Comparison of ENCODE assay signal across 9 cellular contexts in the genomic region with DNA sequence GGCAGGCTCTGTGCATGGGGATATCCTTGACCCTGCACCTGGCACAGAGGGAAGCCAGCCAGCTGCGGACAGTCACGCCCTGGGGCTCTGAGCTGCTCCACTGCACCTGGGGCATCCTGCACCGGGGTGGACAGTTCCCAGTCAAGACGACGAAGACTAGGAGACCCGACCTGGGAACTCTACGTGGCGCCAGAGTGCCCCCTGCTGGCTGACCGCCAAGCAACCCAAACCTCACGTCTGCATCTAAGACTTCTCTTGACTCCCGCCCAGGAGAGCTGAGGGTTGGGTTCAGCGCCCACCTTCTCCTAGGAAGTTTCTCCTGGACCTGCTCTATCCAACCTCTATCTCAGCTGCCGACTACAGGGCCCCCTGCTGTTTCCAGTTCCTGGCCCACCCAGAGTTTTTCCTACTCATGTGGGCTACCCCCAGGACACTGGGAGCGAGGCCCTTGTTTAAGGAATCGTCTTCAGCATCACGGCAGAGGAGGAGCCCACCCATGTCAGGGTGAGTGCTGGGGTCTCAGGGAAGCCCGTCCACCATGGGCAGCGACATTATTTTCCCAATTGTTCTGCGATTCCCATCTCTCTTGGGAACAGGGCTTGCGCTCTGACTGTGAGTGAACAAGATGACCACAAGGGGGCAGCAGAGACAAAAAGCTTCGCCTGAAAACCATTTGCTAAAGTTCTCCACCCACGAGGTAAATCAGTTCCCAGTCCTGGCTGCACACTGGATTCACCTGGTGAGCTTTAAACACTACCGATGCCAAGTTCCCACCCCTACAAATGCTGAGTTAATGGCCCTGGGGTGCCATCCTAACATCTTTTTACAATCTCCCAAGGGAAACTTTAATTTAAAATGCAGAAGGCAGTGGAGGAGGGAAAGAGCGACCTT. TPM values are rescaled to one million over a fixed set of nuclear protein-coding genes. Genes with fewer than 3 reads are reported as not detected.
A peak's percentile ranks its signal among the peaks of the same experiment; 100 is the strongest.
DNase-seq lines count a peak whose midpoint lies in the region; ATAC-seq, FAIRE-seq and TF ChIP-seq lines count a peak whose summit lies in the region.
"Had no signal": no experiment of that assay in that cellular context is flagged by ENCODE, and none has a peak within 500 bp of the region (broad histone marks: within the 10 kb centered on the region; RNA-seq: fewer than 3 reads in every experiment).

No MANE protein-coding gene starts in this region.

- no peaks in the 10 kb centered on the region for H3K36me3 ChIP-seq in HEK293 (ENCODE audit: control insufficient read depth in 2 of 2, insufficient read depth in 1 of 2, low read length in 2 of 2)

- H3K27ac Mint-ChIP-seq in activated B cell treated with CpG ODN at 0.5 μM for 24 hours, result no peak overlapping the region

- H3K4me1 ChIP-seq in HEK293 (ENCODE audit: control insufficient read depth, insufficient read depth, low read length), result no peaks in the 10 kb centered on the region

- intact Hi-C loops in activated B cell treated with CpG ODN at 0.5 μM for 24 hours (cut with micrococcal nuclease), result loop anchor here (1.0 kb wide), 5 partner anchors 50 to 334 kb away; a partner anchor contains a TSS

- H3K4me1 Mint-ChIP-seq in activated B cell treated with CpG ODN at 0.5 μM for 24 hours, result peaks cover 9% of the 10 kb centered on the region

- DNase-seq in COR-L47 (lab: John Stamatoyannopoulos, UW) (peak; percentile 72), NCI-H2196 (lab: John Stamatoyannopoulos, UW; ENCODE audit: unreplicated experiment) (peak; percentile 51), activated B cell treated with CpG ODN at 0.5 μM for 24 hours (peak; percentile 36), cardiac fibroblast (ENCODE audit: low read depth in 2 of 2) (peak; percentile 75 to 78)
- peak; percentile 20 to 39 for DNase-seq in stimulated activated CD4-positive, alpha-beta T cell treated with anti-CD3 and anti-CD28 coated beads, Interleukin-15, amount 100 ng/mL, for 1 hour (ENCODE audit: low read depth in 1 of 2, low spot score in 1 of 2)

- H3K9me3 ChIP-seq in HEK293 (ENCODE audit: control insufficient read depth, insufficient read depth, low read depth, low read length), result no peaks in the 10 kb centered on the region

- ATAC-seq in activated B cell treated with CpG ODN at 0.5 μM for 24 hours (ENCODE audit: low read depth) (peak; percentile 57), HG03196 (IDR thresholded peaks at IDR 0.05; ENCODE audit: unreplicated experiment) (no peak)

- H3K27ac ChIP-seq in HEK293 (ENCODE audit: extremely low read depth, low read depth, low read length), result no peak overlapping the region

- POLR2A ChIA-PET in HEK293 (lab: Yijun Ruan, JAX) (interaction anchor here (1.1 kb wide), 1 partner anchor 49 kb away, joined by 4 read pairs; a partner anchor contains a TSS), activated B cell treated with CpG ODN at 0.5 μM for 24 hours (lab: Charles Lee) (interaction anchor here (1.7 kb wide), 1 partner anchor 198 kb away, joined by 4 read pairs; no protein-coding TSS in a partner anchor)

- peak; percentile 70 for FAIRE-seq in islet of Langerhans (lab: Jason Lieb, UNC)

- H3K4me3 ChIP-seq in HEK293 (ENCODE audit: low read depth, low read length) (peak overlapping the region; percentile 23; the same call in 1 of the 2 replicates), cardiac fibroblast (replicated peaks in 1 of 2; ENCODE audit: low read depth in 2 of 2, low read length in 2 of 2) (no peak overlapping the region)

- CTCF ChIA-PET in HEK293 (lab: Yijun Ruan, JAX), result interaction anchor here (0.6 to 6.2 kb wide), 52 partner anchors 8 to 1903 kb away, joined by 3 to 77 read pairs (median 4); a partner anchor contains a TSS
- CTCF ChIA-PET in activated B cell treated with CpG ODN at 0.5 μM for 24 hours (lab: Charles Lee), result interaction anchor here (0.7 to 8.5 kb wide), 14 partner anchors 10 to 204 kb away, joined by 3 to 135 read pairs (median 5); a partner anchor contains a TSS

- TF ChIP-seq CTCF in HEK293 (tag by site-specific recombination; IDR thresholded peaks at IDR 0.05) (peak; percentile 60), activated B cell treated with CpG ODN at 0.5 μM for 24 hours (IDR thresholded peaks at IDR 0.05) (peak; percentile 38), cardiac fibroblast (IDR thresholded peaks at IDR 0.05; ENCODE audit: low read depth, low read length) (peak; percentile 79)

- H3K27me3 Mint-ChIP-seq in activated B cell treated with CpG ODN at 0.5 μM for 24 hours, result peaks cover 32% of the 10 kb centered on the region

- H3K9me3 Mint-ChIP-seq in activated B cell treated with CpG ODN at 0.5 μM for 24 hours, result no peaks in the 10 kb centered on the region

- H3K4me3 Mint-ChIP-seq in activated B cell treated with CpG ODN at 0.5 μM for 24 hours, result no peak overlapping the region

- H3K36me3 Mint-ChIP-seq in activated B cell treated with CpG ODN at 0.5 μM for 24 hours (ENCODE audit: low read depth), result no peaks in the 10 kb centered on the region

TF ChIP-seq in HEK293, 187 proteins besides CTCF, POLR2A, EP300 and RAD21 (continues in another document):
- TF ChIP-seq, protein P1, sequence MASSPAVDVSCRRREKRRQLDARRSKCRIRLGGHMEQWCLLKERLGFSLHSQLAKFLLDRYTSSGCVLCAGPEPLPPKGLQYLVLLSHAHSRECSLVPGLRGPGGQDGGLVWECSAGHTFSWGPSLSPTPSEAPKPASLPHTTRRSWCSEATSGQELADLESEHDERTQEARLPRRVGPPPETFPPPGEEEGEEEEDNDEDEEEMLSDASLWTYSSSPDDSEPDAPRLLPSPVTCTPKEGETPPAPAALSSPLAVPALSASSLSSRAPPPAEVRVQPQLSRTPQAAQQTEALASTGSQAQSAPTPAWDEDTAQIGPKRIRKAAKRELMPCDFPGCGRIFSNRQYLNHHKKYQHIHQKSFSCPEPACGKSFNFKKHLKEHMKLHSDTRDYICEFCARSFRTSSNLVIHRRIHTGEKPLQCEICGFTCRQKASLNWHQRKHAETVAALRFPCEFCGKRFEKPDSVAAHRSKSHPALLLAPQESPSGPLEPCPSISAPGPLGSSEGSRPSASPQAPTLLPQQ (tag by site-specific recombination; IDR thresholded peaks at IDR 0.05), result no peak
- TF ChIP-seq ZNF677 (tag by site-specific recombination; IDR thresholded peaks at IDR 0.05) (no peak), ZNF174 (tag by site-specific recombination; IDR thresholded peaks at IDR 0.05) (no peak), ZNF501 (tag by site-specific recombination; IDR thresholded peaks at IDR 0.05) (no peak), ZIC2 (tag by site-specific recombination; IDR thresholded peaks at IDR 0.05) (peak; percentile 33; the same call in 1 of the 2 replicates), ZNF112 (tag by site-specific recombination; IDR thresholded peaks at IDR 0.05) (no peak), MYNN (tag by site-specific recombination; IDR thresholded peaks at IDR 0.05; ENCODE audit: borderline replicate concordance) (no peak), ZNF654 (tag by site-specific recombination; IDR thresholded peaks at IDR 0.05; ENCODE audit: low read depth) (peak; percentile 51), GLIS2 (tag by site-specific recombination; IDR thresholded peaks at IDR 0.05) (peak; percentile 39), ZFHX2 (tag by site-specific recombination; conservative IDR thresholded peaks at IDR 0.05) (peak; percentile 19; the same call in 1 of the 2 replicates), SCRT2 (tag by site-specific recombination; IDR thresholded peaks at IDR 0.05) (no peak)
- TF ChIP-seq, protein P2, sequence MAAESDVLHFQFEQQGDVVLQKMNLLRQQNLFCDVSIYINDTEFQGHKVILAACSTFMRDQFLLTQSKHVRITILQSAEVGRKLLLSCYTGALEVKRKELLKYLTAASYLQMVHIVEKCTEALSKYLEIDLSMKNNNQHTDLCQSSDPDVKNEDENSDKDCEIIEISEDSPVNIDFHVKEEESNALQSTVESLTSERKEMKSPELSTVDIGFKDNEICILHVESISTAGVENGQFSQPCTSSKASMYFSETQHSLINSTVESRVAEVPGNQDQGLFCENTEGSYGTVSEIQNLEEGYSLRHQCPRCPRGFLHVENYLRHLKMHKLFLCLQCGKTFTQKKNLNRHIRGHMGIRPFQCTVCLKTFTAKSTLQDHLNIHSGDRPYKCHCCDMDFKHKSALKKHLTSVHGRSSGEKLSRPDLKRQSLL (tag by site-specific recombination; IDR thresholded peaks at IDR 0.05), result no peak
- TF ChIP-seq, protein P3, sequence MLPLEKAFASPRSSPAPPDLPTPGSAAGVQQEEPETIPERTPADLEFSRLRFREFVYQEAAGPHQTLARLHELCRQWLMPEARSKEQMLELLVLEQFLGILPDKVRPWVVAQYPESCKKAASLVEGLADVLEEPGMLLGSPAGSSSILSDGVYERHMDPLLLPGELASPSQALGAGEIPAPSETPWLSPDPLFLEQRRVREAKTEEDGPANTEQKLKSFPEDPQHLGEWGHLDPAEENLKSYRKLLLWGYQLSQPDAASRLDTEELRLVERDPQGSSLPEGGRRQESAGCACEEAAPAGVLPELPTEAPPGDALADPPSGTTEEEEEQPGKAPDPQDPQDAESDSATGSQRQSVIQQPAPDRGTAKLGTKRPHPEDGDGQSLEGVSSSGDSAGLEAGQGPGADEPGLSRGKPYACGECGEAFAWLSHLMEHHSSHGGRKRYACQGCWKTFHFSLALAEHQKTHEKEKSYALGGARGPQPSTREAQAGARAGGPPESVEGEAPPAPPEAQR (tag by site-specific recombination; IDR thresholded peaks at IDR 0.05), result no peak
- TF ChIP-seq, protein P4, sequence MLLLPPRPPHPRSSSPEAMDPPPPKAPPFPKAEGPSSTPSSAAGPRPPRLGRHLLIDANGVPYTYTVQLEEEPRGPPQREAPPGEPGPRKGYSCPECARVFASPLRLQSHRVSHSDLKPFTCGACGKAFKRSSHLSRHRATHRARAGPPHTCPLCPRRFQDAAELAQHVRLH (tag by site-specific recombination; IDR thresholded peaks at IDR 0.05), result peak; percentile 86

RNA-seq across cellular contexts. Expression of a gene that starts 29.3 kb away (rescaled TPM):
- not detected in 2 replicates for total RNA-seq in activated B cell treated with CpG ODN at 0.5 μM for 24 hours
- total RNA-seq: activated CD8-positive, alpha-beta memory T cell treated with anti-CD3 and anti-CD28 coated beads for 36 hours had no signal

RNA-seq across cellular contexts. Expression of a gene that starts 49.5 kb away (rescaled TPM):
- 13.3 and 14.6 TPM in 2 replicates for total RNA-seq in activated B cell treated with CpG ODN at 0.5 μM for 24 hours

RNA-seq across cellular contexts. Expression of a gene that starts 54.0 kb away (rescaled TPM):
- total RNA-seq in activated B cell treated with CpG ODN at 0.5 μM for 24 hours, result not detected in 2 replicates
- total RNA-seq: activated CD8-positive, alpha-beta memory T cell treated with anti-CD3 and anti-CD28 coated beads for 36 hours had no signal
